Comparison of ENCODE assay signal across 1 cellular context in the genomic region with DNA sequence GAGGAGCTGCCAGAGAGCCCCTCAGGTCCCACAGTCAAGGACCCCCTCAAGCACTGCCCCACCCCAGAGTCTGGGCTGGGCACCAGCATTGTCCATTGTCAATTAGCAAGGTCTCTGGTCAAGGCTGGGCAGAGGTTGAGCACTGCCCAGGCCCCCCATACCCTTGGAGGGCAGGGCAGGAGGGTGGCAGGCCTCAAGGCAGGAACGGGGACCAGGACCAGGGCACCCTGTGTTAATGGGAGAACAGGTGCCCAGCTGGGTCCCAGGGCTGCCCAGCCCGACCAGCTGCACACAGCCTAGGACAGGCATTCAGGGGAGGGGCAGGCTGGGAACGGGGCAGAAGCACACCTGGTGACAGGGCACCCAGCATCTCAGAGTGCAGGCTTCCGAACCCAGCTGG.
A peak's percentile ranks its signal among the peaks of the same experiment; 100 is the strongest.
TF ChIP-seq lines count a peak whose summit lies in the region.

No MANE protein-coding gene starts in this region.

TF ChIP-seq in HepG2, 621 proteins besides CTCF, POLR2A, EP300 and RAD21:
- TF ChIP-seq HDAC2 (CRISPR knock-in tag; IDR thresholded peaks at IDR 0.05) (no peak), RBFOX2 (IDR thresholded peaks at IDR 0.05; ENCODE audit: low read depth, low read length) (peak; percentile 18; the same call in 1 of the 2 replicates), AKAP8 (CRISPR knock-in tag; IDR thresholded peaks at IDR 0.05) (0 out of 2 replicates have a peak, but pooled peaks have one; percentile 14), AGO2 (optimal IDR thresholded peaks at IDR 0.05; ENCODE audit: low read depth, low read length) (peak; percentile 40)
TF ChIP-seq in HepG2: peak in this region for 3.
